Comparison of ENCODE assay signal across 8 cellular contexts in the genomic region with DNA sequence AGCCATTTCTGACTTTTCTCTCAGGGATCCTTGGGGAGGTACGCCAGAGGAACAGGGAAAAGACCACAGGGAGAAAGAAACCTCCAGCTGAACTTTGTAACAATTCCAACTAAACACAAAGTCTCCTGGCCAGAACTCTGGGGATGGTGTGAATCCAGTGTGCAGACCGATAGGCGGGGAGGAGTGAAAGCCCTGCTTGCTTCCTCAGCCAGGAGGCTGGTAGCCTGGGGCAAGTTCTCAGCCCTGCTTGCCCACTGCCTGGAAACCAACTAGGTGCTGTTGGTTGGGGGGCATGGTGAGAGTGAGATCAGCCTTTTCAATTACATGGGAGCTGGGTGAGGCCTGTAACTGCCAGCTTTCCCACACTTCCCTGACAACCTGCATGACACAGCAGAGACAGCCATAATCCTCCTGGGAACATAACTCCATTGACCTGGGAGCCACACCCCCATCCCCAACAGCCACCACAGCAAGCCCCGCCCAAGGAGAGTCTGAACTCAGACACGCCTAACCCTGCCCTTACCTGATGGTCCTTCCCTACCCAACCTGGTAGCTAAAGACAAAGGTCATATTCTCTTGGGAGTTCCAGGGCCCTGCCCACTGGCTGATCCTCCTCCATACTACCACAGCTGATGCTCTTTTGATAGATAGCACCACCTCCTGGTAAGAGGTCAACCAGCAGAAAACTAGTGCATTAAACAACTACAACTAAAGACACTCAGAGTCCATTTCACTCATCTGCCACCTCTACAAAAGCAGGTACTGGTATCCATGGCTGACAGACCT.
DNase-seq lines count a peak whose midpoint lies in the region; ATAC-seq and TF ChIP-seq lines count a peak whose summit lies in the region.

No MANE protein-coding gene starts in this region.

- intact Hi-C loops in left colon (cut with DNase I, micrococcal nuclease) = no loop called here

- no peak overlapping the region for H3K4me2 ChIP-seq in SU-DHL-6 (ENCODE audit: low read depth, low read length, poor library complexity, severe bottlenecking)

- peak; percentile 16 for DNase-seq in Daoy (ENCODE audit: low read depth)
- peak; percentile 80 to 92 for DNase-seq in left colon

- H3K9me2 ChIP-seq in SU-DHL-6 (replicated peaks; ENCODE audit: insufficient read depth, low read length) = no peaks in the 10 kb centered on the region

- H3K9ac ChIP-seq in SU-DHL-6 (ENCODE audit: low read length) = no peak overlapping the region

- ATAC-seq in HG03175 (IDR thresholded peaks at IDR 0.05; ENCODE audit: unreplicated experiment) = peak; percentile 52
- peak; percentile 98 for ATAC-seq in left colon
- no peak for ATAC-seq in HG02798 (IDR thresholded peaks at IDR 0.05; ENCODE audit: poor library complexity, unreplicated experiment)
- ATAC-seq in GM18517 (IDR thresholded peaks at IDR 0.05; ENCODE audit: unreplicated experiment) = no peak
- no peak for ATAC-seq in HG02884 (IDR thresholded peaks at IDR 0.05; ENCODE audit: unreplicated experiment)
- ATAC-seq in GM21526 (IDR thresholded peaks at IDR 0.05; ENCODE audit: low FRiP score, unreplicated experiment) = no peak

- no peaks in the 10 kb centered on the region for H3F3A ChIP-seq in SU-DHL-6 (ENCODE audit: insufficient read depth)

- no peak overlapping the region for H2AFZ ChIP-seq in SU-DHL-6 (ENCODE audit: low read depth, low read length, severe bottlenecking)

- H3K79me2 ChIP-seq in SU-DHL-6 (ENCODE audit: insufficient read depth, low read length) = no peaks in the 10 kb centered on the region

- no peaks in the 10 kb centered on the region for H3K36me3 ChIP-seq in SU-DHL-6 (ENCODE audit: low read length)

- H3K27ac ChIP-seq in SU-DHL-6 (ENCODE audit: low read depth, low read length) = no peak overlapping the region

- H3K9me3 ChIP-seq in SU-DHL-6 (ENCODE audit: insufficient read depth, low read length) = peaks cover 9% of the 10 kb centered on the region; the same call in 1 of the 2 replicates

- no peaks in the 10 kb centered on the region for H4K20me1 ChIP-seq in SU-DHL-6 (ENCODE audit: low read depth, low read length)

- TF ChIP-seq CTCF in SU-DHL-6 (IDR thresholded peaks at IDR 0.05; ENCODE audit: insufficient read depth, low read length, poor library complexity, severe bottlenecking) = peak; percentile 20

- no peaks in the 10 kb centered on the region for H3K27me3 ChIP-seq in SU-DHL-6 (ENCODE audit: low read length)

- no peak overlapping the region for H3K4me3 ChIP-seq in SU-DHL-6 (ENCODE audit: insufficient read depth, low read length, poor library complexity, severe bottlenecking)

Comparison
In these comparisons a context has a peak if more than half of its experiments do, and no peak if none do; other contexts are left out.
1. ATAC-seq: peak in HG03175 (single experiment) and left colon (single experiment); none in HG02798 (single experiment), GM18517 (single experiment), HG02884 (single experiment) and GM21526 (single experiment).